12 cellular contexts compared by ENCODE assay signal in genomic region chr5:96648023-96648422, GRCh38. TPM values are rescaled to one million over a fixed set of nuclear protein-coding genes. Genes with fewer than 3 reads are reported as not detected.
A peak's percentile ranks its signal among the peaks of the same experiment; 100 is the strongest.
DNase-seq lines count a peak whose midpoint lies in the region; ATAC-seq and TF ChIP-seq lines count a peak whose summit lies in the region.
"Had no signal": no experiment of that assay in that cellular context is flagged by ENCODE, and none has a peak within 500 bp of the region (broad histone marks: within the 10 kb centered on the region; RNA-seq: fewer than 3 reads in every experiment).

No MANE protein-coding gene starts in this region.

- H3K4me2 ChIP-seq in OCI-LY7 (ENCODE audit: low read length), result no peak overlapping the region

- no TSS peak for BruUV-seq in OCI-LY7 (replicated peaks; lab: Mats Ljungman, UMichigan)

- no peaks in the 10 kb centered on the region for H3K4me1 ChIP-seq in OCI-LY7 (ENCODE audit: insufficient read depth, low read length, poor library complexity, severe bottlenecking)
- H3K4me1 ChIP-seq: adrenal gland had no signal

- H3K9me2 ChIP-seq in OCI-LY7 (ENCODE audit: insufficient read depth, low read length), result no peaks in the 10 kb centered on the region

- TF ChIP-seq CTCF in type B pancreatic cell (conservative IDR thresholded peaks at IDR 0.05) (no peak), OCI-LY7 (conservative IDR thresholded peaks at IDR 0.05; ENCODE audit: low read length) (no peak)

- H3K79me2 ChIP-seq in OCI-LY7 (ENCODE audit: insufficient read depth, low read depth, low read length), result no peaks in the 10 kb centered on the region

- H3K9me3 ChIP-seq in OCI-LY7 (ENCODE audit: low read length), result no peaks in the 10 kb centered on the region
- H3K9me3 ChIP-seq: adrenal gland had no signal

- peak overlapping the region; percentile 12 for H3K27ac Mint-ChIP-seq in type B pancreatic cell
- H3K27ac Mint-ChIP-seq in activated T-helper 2 cell treated with anti-CD3 and anti-CD28 coated beads, Interferon-gamma antibody, Interleukin-2, Interleukin-4, amounts not matched to agents 10 μg/mL and 5 μg/mL and 100 μg/mL, durations not matched to agents 14 hours and 24 hours and 36 hours, result no peak overlapping the region
- H3K27ac Mint-ChIP-seq: activated CD8-positive, alpha-beta T cell treated with anti-CD3 and anti-CD28 coated beads, Interleukin-2, amount 10 ng/mL, durations not matched to agents 7 days and 5 days had no signal

- no peak overlapping the region for H3K27ac ChIP-seq in OCI-LY7 (ENCODE audit: low read depth, low read length, poor library complexity, severe bottlenecking)
- H3K27ac ChIP-seq: adrenal gland had no signal

- DNase-seq in NAMALWA (ENCODE audit: low spot score) (peak; percentile 15), type B pancreatic cell (ENCODE audit: extremely low spot score, unreplicated experiment) (no peak), OCI-LY7 (ENCODE audit: low spot score) (no peak), DMS 273 (lab: John Stamatoyannopoulos, UW; ENCODE audit: unreplicated experiment) (no peak)
- DNase-seq in activated T-helper 2 cell treated with anti-CD3 and anti-CD28 coated beads, Interferon-gamma antibody, Interleukin-2, Interleukin-4, amounts not matched to agents 10 μg/mL and 5 μg/mL and 100 μg/mL, durations not matched to agents 14 hours and 24 hours and 36 hours (ENCODE audit: low spot score), result no peak
- DNase-seq: activated CD8-positive, alpha-beta T cell treated with anti-CD3 and anti-CD28 coated beads, Interleukin-2, amount 10 ng/mL, durations not matched to agents 7 days and 5 days; adrenal gland; NCI-H2227 treated with DMSO at 0.1 percent for 48 hours; stimulated activated CD4-positive, alpha-beta T cell treated with anti-CD3 and anti-CD28 coated beads, Interleukin-1b, Interleukin-23, amount 100 ng/mL, for 48 hours had no signal

- H3K36me3 Mint-ChIP-seq in type B pancreatic cell, result no peaks in the 10 kb centered on the region
- no peaks in the 10 kb centered on the region for H3K36me3 Mint-ChIP-seq in activated T-helper 2 cell treated with anti-CD3 and anti-CD28 coated beads, Interferon-gamma antibody, Interleukin-2, Interleukin-4, amounts not matched to agents 10 μg/mL and 5 μg/mL and 100 μg/mL, durations not matched to agents 14 hours and 24 hours and 36 hours (ENCODE audit: low read depth)

- ATAC-seq in GM19372 (IDR thresholded peaks at IDR 0.05; ENCODE audit: low read depth, unreplicated experiment) (peak; percentile 54), HG02852 (IDR thresholded peaks at IDR 0.05; ENCODE audit: unreplicated experiment) (peak; percentile 70)
- ATAC-seq: activated CD8-positive, alpha-beta T cell treated with anti-CD3 and anti-CD28 coated beads, Interleukin-2, amount 10 ng/mL, durations not matched to agents 7 days and 5 days had no signal

- intact Hi-C loops in OCI-LY7 (cut with micrococcal nuclease; ENCODE audit: unreplicated experiment), result no loop called here
- intact Hi-C loops in activated T-helper 2 cell treated with anti-CD3 and anti-CD28 coated beads, Interferon-gamma antibody, Interleukin-2, Interleukin-4, amounts not matched to agents 10 μg/mL and 5 μg/mL and 100 μg/mL, durations not matched to agents 14 hours and 24 hours and 36 hours (cut with micrococcal nuclease), result no loop called here

- H3K9me3 Mint-ChIP-seq in type B pancreatic cell, result no peaks in the 10 kb centered on the region
- H3K9me3 Mint-ChIP-seq in activated T-helper 2 cell treated with anti-CD3 and anti-CD28 coated beads, Interferon-gamma antibody, Interleukin-2, Interleukin-4, amounts not matched to agents 10 μg/mL and 5 μg/mL and 100 μg/mL, durations not matched to agents 14 hours and 24 hours and 36 hours, result no peaks in the 10 kb centered on the region
- H3K9me3 Mint-ChIP-seq: neural crest cell had no signal

- H3K4me3 ChIP-seq in OCI-LY7 (ENCODE audit: low read depth, low read length, poor library complexity, severe bottlenecking), result no peak overlapping the region
- H3K4me3 ChIP-seq: adrenal gland had no signal

- peaks cover 30% of the 10 kb centered on the region for H3K4me1 Mint-ChIP-seq in type B pancreatic cell (ENCODE audit: unreplicated experiment)
- H3K4me1 Mint-ChIP-seq in activated T-helper 2 cell treated with anti-CD3 and anti-CD28 coated beads, Interferon-gamma antibody, Interleukin-2, Interleukin-4, amounts not matched to agents 10 μg/mL and 5 μg/mL and 100 μg/mL, durations not matched to agents 14 hours and 24 hours and 36 hours (ENCODE audit: low read depth), result peaks cover 8% of the 10 kb centered on the region

- no peaks in the 10 kb centered on the region for H3K36me3 ChIP-seq in OCI-LY7 (ENCODE audit: insufficient read depth, low read length)
- H3K36me3 ChIP-seq: adrenal gland had no signal

- H3K4me3 Mint-ChIP-seq in type B pancreatic cell, result no peak overlapping the region
- no peak overlapping the region for H3K4me3 Mint-ChIP-seq in activated T-helper 2 cell treated with anti-CD3 and anti-CD28 coated beads, Interferon-gamma antibody, Interleukin-2, Interleukin-4, amounts not matched to agents 10 μg/mL and 5 μg/mL and 100 μg/mL, durations not matched to agents 14 hours and 24 hours and 36 hours (ENCODE audit: low read depth)
- H3K4me3 Mint-ChIP-seq: activated CD8-positive, alpha-beta T cell treated with anti-CD3 and anti-CD28 coated beads, Interleukin-2, amount 10 ng/mL, durations not matched to agents 7 days and 5 days; neural crest cell had no signal

- no peaks in the 10 kb centered on the region for H4K20me1 ChIP-seq in OCI-LY7 (ENCODE audit: insufficient read depth, low read length)

- CTCF ChIA-PET in OCI-LY7 (lab: Charles Lee; ENCODE audit: unreplicated experiment), result no interaction called here

- POLR2A ChIA-PET in OCI-LY7 (lab: Charles Lee), result interaction anchor here (1.3 kb wide), 1 partner anchor 12 kb away, joined by 6 read pairs; no protein-coding TSS in a partner anchor

- no peak overlapping the region for H2AFZ ChIP-seq in OCI-LY7 (ENCODE audit: low read length)

- H3K27me3 Mint-ChIP-seq in type B pancreatic cell, result no peaks in the 10 kb centered on the region
- H3K27me3 Mint-ChIP-seq in activated T-helper 2 cell treated with anti-CD3 and anti-CD28 coated beads, Interferon-gamma antibody, Interleukin-2, Interleukin-4, amounts not matched to agents 10 μg/mL and 5 μg/mL and 100 μg/mL, durations not matched to agents 14 hours and 24 hours and 36 hours (ENCODE audit: low read depth), result peaks cover 55% of the 10 kb centered on the region

RNA-seq across cellular contexts. Expression of gene CAST, which starts 14.2 kb away (rescaled TPM):
- total RNA-seq in type B pancreatic cell (ENCODE audit: low replicate concordance) (239 and 388 TPM in 2 replicates), OCI-LY7 (2022) (90.1 and 99.3 TPM in 2 replicates)
- 36.6 and 40.5 TPM in 2 replicates for total RNA-seq in OCI-LY7 (2014; rRNA removed; shearing (Covaris generic))
- 110 TPM in 2 replicates for total RNA-seq in activated T-helper 2 cell treated with anti-CD3 and anti-CD28 coated beads, Interferon-gamma antibody, Interleukin-2, Interleukin-4, amounts not matched to agents 10 μg/mL and 5 μg/mL and 100 μg/mL, durations not matched to agents 14 hours and 24 hours and 36 hours
